ENCODE assay signal across 16 cellular contexts in the genomic region with DNA sequence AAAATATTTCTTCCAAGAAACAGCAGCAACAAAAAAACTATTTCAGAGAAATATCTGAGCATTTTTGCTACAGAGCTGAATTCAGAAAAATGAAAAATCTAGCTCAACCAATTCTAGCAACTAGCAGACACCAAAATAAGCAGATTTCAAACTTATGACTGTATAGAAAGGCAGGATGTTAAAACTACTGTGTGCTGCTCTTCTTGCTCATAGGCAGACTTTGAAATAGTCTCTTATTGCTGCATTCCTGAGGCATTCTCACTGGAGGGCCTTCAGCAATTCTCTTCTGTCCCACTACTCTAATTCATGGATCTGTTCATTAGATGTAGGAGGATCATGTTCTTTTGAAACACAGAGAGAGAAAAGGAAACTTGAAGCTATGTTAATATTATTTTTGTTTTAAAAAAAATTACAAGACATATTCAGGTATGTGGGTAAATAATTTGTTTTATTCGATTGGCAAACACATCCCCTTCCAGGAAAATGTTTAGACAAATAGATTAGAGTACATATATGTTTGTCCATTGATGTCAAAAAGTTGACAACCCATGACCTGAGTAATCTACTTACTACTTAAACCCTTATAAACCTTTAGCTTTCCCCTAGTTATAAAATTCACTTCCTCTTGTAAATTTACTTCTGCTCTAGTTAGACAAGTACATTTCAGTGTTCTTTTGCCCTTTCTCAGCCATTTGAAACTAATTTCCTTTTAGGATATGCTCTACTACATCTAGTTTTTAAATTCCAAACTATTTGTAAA.
"Had no signal": no experiment of that assay in that cellular context is flagged by ENCODE, and none has a peak within 500 bp of the region (broad histone marks: within the 10 kb centered on the region; RNA-seq: fewer than 3 reads in every experiment).

No MANE protein-coding gene starts in this region.

- H3K36me3 Mint-ChIP-seq: activated naive CD8-positive, alpha-beta T cell had no signal

- FAIRE-seq: urothelium cell line had no signal

- H3K4me3 Mint-ChIP-seq: activated naive CD8-positive, alpha-beta T cell; activated T-cell treated with anti-CD3 and anti-CD28 coated beads, Interleukin-2, amount 50 U/mL, for 4 hours had no signal

- H3K4me3 ChIP-seq: coronary artery, stomach, thyroid gland had no signal

- H3K9me3 ChIP-seq: thyroid gland had no signal

- H3K4me1 ChIP-seq: parathyroid adenoma, stomach, thyroid gland had no signal

- H3K27me3 ChIP-seq: stomach, thyroid gland had no signal

- H2AFZ ChIP-seq: parathyroid adenoma had no signal

- DNase-seq: activated CD4-positive, alpha-beta T cell treated with anti-CD3 and anti-CD28 coated beads, Interleukin-2, amount 50 U/mL, for 48 hours; activated gamma-delta T cell; activated T-cell treated with anti-CD3 and anti-CD28 coated beads, Interleukin-2, amount 50 U/mL, for 4 hours; amygdala; effector memory CD4-positive, alpha-beta T cell; hippocampal formation; midbrain; stimulated activated CD4-positive, alpha-beta T cell treated with anti-CD3 and anti-CD28 coated beads, Interleukin-4, amount 100 ng/mL, for 4 hours; stomach; T-helper 2 cell; thyroid gland had no signal

- H3K9me3 Mint-ChIP-seq: activated T-cell treated with anti-CD3 and anti-CD28 coated beads, Interleukin-2, amount 50 U/mL, for 4 hours had no signal

- H3K79me2 ChIP-seq: parathyroid adenoma had no signal

- H3K9ac ChIP-seq: parathyroid adenoma had no signal

- H3K27ac ChIP-seq: coronary artery, parathyroid adenoma, stomach, thyroid gland had no signal

- H3K36me3 ChIP-seq: stomach, thyroid gland had no signal

- H3K27ac Mint-ChIP-seq: activated naive CD8-positive, alpha-beta T cell had no signal

- H3K27me3 Mint-ChIP-seq: activated naive CD8-positive, alpha-beta T cell had no signal

- ATAC-seq: activated CD4-positive, CD25-positive, alpha-beta regulatory T cell treated with anti-CD3 and anti-CD28 coated beads, Interleukin-2, amount 50 U/mL, for 24 hours; activated T-cell treated with anti-CD3 and anti-CD28 coated beads, Interleukin-2, amount 50 U/mL, for 4 hours had no signal
